ENCODE assay signal across 26 cellular contexts in the genomic region with DNA sequence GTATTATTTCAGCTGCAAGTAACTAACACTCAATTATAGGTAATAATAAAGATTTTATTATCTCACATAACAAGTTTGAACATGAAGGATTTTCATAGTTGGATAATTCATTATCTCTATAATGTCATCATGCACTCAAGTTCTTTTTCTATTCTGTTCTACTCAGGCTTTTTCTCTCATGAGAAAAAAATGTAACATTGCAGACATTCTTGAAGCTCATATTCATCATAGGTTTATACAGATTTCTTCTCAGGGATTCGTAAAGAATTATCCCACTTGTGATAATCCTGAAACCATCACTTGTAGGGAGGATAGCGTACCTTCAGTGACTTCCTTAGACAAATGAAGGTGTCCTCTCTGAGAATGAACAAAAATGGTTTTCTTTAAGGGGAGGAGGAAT.
DNase-seq lines count a peak whose midpoint lies in the region; ATAC-seq, FAIRE-seq and TF ChIP-seq lines count a peak whose summit lies in the region.
"Had no signal": no experiment of that assay in that cellular context is flagged by ENCODE, and none has a peak within 500 bp of the region (broad histone marks: within the 10 kb centered on the region; RNA-seq: fewer than 3 reads in every experiment).

No MANE protein-coding gene starts in this region.

- DNase-seq in EH (ENCODE audit: low read depth) (peak; percentile 22), IMR-90 (peak; percentile 38), bronchial epithelial cell (ENCODE audit: low read depth) (peak; percentile 29), kidney tubule cell (ENCODE audit: low spot score) (peak; percentile 2), AG08396 (ENCODE audit: low spot score) (no peak), cerebellar cortex (ENCODE audit: low spot score) (no peak), NCI-H526 (lab: John Stamatoyannopoulos, UW) (no peak)
- DNase-seq: CD8-positive, alpha-beta T cell; DND-41; GOT3; Karpas-422; NCI-H1092 treated with DMSO at 0.1 percent for 48 hours; NCI-H1436; NCI-H187; NCI-H446 treated with DMSO at 0.1 percent for 48 hours; NCI-H526 treated with DMSO at 0.1 percent for 48 hours; PC-9; SJCRH30; T-helper 17 cell had no signal

- no peak overlapping the region for H3K9ac ChIP-seq in IMR-90 (ENCODE audit: low read depth, low read length)

- no peak overlapping the region for H3K18ac ChIP-seq in IMR-90 (ENCODE audit: low read depth, low read length)

- no CpG with 5 or more reads among the region's 2 CpGs for WGBS in IMR-90 (ENCODE audit: extremely low coverage in 2 of 2, insufficient read length in 1 of 2), 2 experiments

- FAIRE-seq in bronchial epithelial cell (lab: Jason Lieb, UNC) = no peak
- FAIRE-seq: GM12878 had no signal

- no peaks in the 10 kb centered on the region for H3K9me3 ChIP-seq in IMR-90 (ENCODE audit: control insufficient read depth, insufficient read depth, low read length)
- H3K9me3 ChIP-seq: HAP-1, SJCRH30 had no signal

- BruUV-seq in IMR-90 (replicated peaks; lab: Mats Ljungman, UMichigan) = no TSS peak

- H4K8ac ChIP-seq in IMR-90 (ENCODE audit: low read depth in 2 of 2, low read length in 2 of 2) = no peak overlapping the region

- no peak overlapping the region for H2BK15ac ChIP-seq in IMR-90 (ENCODE audit: low read depth, low read length)

- H3K79me1 ChIP-seq in IMR-90 (ENCODE audit: low read depth in 1 of 2, low read length in 2 of 2) = 0 out of 4 replicates have a peak, but pooled peaks cover 0 to 2% of the 10 kb centered on the region in 2 experiments

- H3K23ac ChIP-seq in IMR-90 (ENCODE audit: low read depth, low read length) = no peak overlapping the region

- H3K4me1 ChIP-seq in IMR-90 (ENCODE audit: control insufficient read depth, insufficient read depth, low read length) = no peaks in the 10 kb centered on the region
- H3K4me1 ChIP-seq: HAP-1, SJCRH30 had no signal

- no peak for TF ChIP-seq CTCF in IMR-90 (conservative IDR thresholded peaks at IDR 0.05; ENCODE audit: low read depth, low read length)
- TF ChIP-seq CTCF in bronchial epithelial cell (IDR thresholded peaks at IDR 0.05; ENCODE audit: insufficient read depth, low read length, severe bottlenecking) = no peak

- ATAC-seq in IMR-90 (ENCODE audit: low read depth) (no peak), GM21447 (IDR thresholded peaks at IDR 0.05; ENCODE audit: unreplicated experiment) (no peak)
- ATAC-seq: CD8-positive, alpha-beta T cell; GM12878; Right ventricle myocardium inferior; SK-N-SH treated with all-trans-retinoic acid at 6 μM for 48 hours; T-helper 17 cell had no signal

- CTCF ChIA-PET in IMR-90 (lab: Yijun Ruan, JAX) = no interaction called here

- H3K14ac ChIP-seq in IMR-90 (replicated peaks; ENCODE audit: low read depth, low read length) = no peak overlapping the region

- H3K36me3 ChIP-seq in IMR-90 (ENCODE audit: control insufficient read depth, insufficient read depth, low read length) (no peaks in the 10 kb centered on the region), bronchial epithelial cell (ENCODE audit: control insufficient read depth, insufficient read depth, low read length) (no peaks in the 10 kb centered on the region)
- H3K36me3 ChIP-seq: HAP-1, SJCRH30 had no signal

- POLR2A ChIA-PET in IMR-90 (lab: Charles Lee; ENCODE audit: unreplicated experiment) = no interaction called here

- no peak overlapping the region for H3K4me2 ChIP-seq in IMR-90 (ENCODE audit: low read depth, low read length)
- H3K4me2 ChIP-seq: PC-9 had no signal

- no peak overlapping the region for H2AK9ac ChIP-seq in IMR-90 (replicated peaks; ENCODE audit: low read depth, low read length, poor library complexity)

- in situ Hi-C loops in IMR-90 (cut with MboI; ENCODE audit: low sequenced_read_pairs) = no loop called here

- dilution Hi-C loops in IMR-90 (cut with HindIII; ENCODE audit: low sequenced_read_pairs, unreplicated experiment) = no loop called here

- H2AK5ac ChIP-seq in IMR-90 (ENCODE audit: low read depth, low read length) = no peak overlapping the region

- H2BK20ac ChIP-seq in IMR-90 (ENCODE audit: low read depth, low read length) = no peak overlapping the region

- H3K9me1 ChIP-seq in IMR-90 (ENCODE audit: insufficient read depth, low read length) = no peaks in the 10 kb centered on the region

- no peak overlapping the region for H2AFZ ChIP-seq in IMR-90 (replicated peaks; ENCODE audit: low read length, poor library complexity)
- H2AFZ ChIP-seq: PC-9 had no signal

- no peak for TF ChIP-seq RAD21 in IMR-90 (IDR thresholded peaks at IDR 0.05; ENCODE audit: low read length)

- no peak overlapping the region for H4K5ac ChIP-seq in IMR-90 (ENCODE audit: low read depth, low read length)

- no peak overlapping the region for H2BK5ac ChIP-seq in IMR-90 (ENCODE audit: low read depth, low read length, poor library complexity, severe bottlenecking)

- H2BK120ac ChIP-seq in IMR-90 (ENCODE audit: low read depth, low read length) = no peak overlapping the region

- no peak overlapping the region for H3K27ac ChIP-seq in IMR-90 (ENCODE audit: insufficient read depth, low read length)
- H3K27ac ChIP-seq: C4-2B, HL-60, PC-9, SJCRH30 had no signal

- H4K91ac ChIP-seq in IMR-90 (ENCODE audit: insufficient read depth, low read depth, low read length) = no peak overlapping the region

- H3K56ac ChIP-seq in IMR-90 (ENCODE audit: extremely low read depth, insufficient read depth, low read length) = no peak overlapping the region

- no peak overlapping the region for H3K4ac ChIP-seq in IMR-90 (ENCODE audit: low read depth, low read length)

- no peaks in the 10 kb centered on the region for H3K27me3 ChIP-seq in IMR-90 (ENCODE audit: control insufficient read depth, insufficient read depth, low read length)
- H3K27me3 ChIP-seq in bronchial epithelial cell (ENCODE audit: control insufficient read depth, insufficient read depth, low read length) = no peaks in the 10 kb centered on the region
- H3K27me3 ChIP-seq: SJCRH30 had no signal

- H4K20me1 ChIP-seq in IMR-90 (ENCODE audit: insufficient read depth, low read length) = no peaks in the 10 kb centered on the region

- intact Hi-C loops in IMR-90 (cut with micrococcal nuclease) = no loop called here

- H3K4me3 ChIP-seq in IMR-90 (ENCODE audit: insufficient read depth, low read depth, low read length) (no peak overlapping the region), bronchial epithelial cell (ENCODE audit: low read depth, low read length) (no peak overlapping the region)
- H3K4me3 ChIP-seq: GM12878, HAP-1, PC-9, SJCRH30 had no signal

- no peak for TF ChIP-seq POLR2A in IMR-90 (IDR thresholded peaks at IDR 0.05; ENCODE audit: low read depth, low read length)

TF ChIP-seq in IMR-90, 13 proteins besides CTCF, POLR2A, EP300 and RAD21:
- TF ChIP-seq, protein P1, sequence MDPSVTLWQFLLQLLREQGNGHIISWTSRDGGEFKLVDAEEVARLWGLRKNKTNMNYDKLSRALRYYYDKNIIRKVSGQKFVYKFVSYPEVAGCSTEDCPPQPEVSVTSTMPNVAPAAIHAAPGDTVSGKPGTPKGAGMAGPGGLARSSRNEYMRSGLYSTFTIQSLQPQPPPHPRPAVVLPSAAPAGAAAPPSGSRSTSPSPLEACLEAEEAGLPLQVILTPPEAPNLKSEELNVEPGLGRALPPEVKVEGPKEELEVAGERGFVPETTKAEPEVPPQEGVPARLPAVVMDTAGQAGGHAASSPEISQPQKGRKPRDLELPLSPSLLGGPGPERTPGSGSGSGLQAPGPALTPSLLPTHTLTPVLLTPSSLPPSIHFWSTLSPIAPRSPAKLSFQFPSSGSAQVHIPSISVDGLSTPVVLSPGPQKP (IDR thresholded peaks at IDR 0.05; ENCODE audit: borderline replicate concordance, low read depth, low read length) = no peak
- TF ChIP-seq RCOR1 (IDR thresholded peaks at IDR 0.05; ENCODE audit: insufficient replicate concordance, low read length) (no peak), MXI1 (IDR thresholded peaks at IDR 0.05; ENCODE audit: borderline replicate concordance, low read depth, low read length) (no peak)

Comparison
In these comparisons a context has a peak if more than half of its experiments do, and no peak if none do; other contexts are left out.
1. DNase-seq: peak in EH (single experiment), IMR-90 (single experiment), bronchial epithelial cell (single experiment) and kidney tubule cell (single experiment); none in AG08396 (single experiment), cerebellar cortex (single experiment) and NCI-H526 (0 of 2).